Comparison of ENCODE assay signal across 9 cellular contexts in the genomic region with DNA sequence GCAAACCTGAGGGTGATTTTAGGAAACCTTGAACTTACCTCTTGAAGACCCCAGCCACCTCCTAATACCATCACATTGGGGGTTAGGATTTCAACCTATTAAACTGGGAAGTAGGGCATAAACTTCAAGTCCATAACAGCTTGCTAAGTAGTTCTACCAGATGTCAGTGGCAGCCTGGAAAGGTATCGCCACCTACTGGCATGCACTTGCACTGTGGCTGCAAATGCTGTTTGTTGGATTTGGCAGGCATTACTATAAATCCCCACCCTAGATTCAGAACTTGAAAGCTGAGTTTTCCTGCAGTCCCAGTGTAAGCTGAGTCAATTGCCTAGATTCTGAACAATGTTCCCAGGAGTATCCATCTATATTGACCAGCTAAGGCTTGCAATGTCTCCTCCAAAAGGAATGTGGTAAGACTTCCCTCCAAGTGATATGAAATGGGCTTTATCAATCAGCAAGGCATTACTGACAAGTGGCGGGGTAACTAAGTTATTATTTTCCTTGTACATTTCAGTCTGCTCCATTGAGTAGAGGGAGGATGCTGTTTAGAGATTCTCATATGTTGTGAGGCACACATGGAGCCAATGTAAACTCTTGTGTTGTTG.
DNase-seq lines count a peak whose midpoint lies in the region; ATAC-seq and TF ChIP-seq lines count a peak whose summit lies in the region.
"Had no signal": no experiment of that assay in that cellular context is flagged by ENCODE, and none has a peak within 500 bp of the region (broad histone marks: within the 10 kb centered on the region; RNA-seq: fewer than 3 reads in every experiment).

No MANE protein-coding gene starts in this region.

- no peak overlapping the region for H3K27ac ChIP-seq in H9 (ENCODE audit: insufficient read length, low read depth, low read length)
- H3K27ac ChIP-seq in fibroblast of lung (ENCODE audit: insufficient read depth, low read length), result no peak overlapping the region
- H3K27ac ChIP-seq: SK-N-MC had no signal

- H2AFZ ChIP-seq in H9 (ENCODE audit: low read length) (no peak overlapping the region), fibroblast of lung (ENCODE audit: low read length) (no peak overlapping the region)

- H3K4me2 ChIP-seq in H9 (ENCODE audit: insufficient read depth, insufficient read length, low read length), result no peak overlapping the region
- no peak overlapping the region for H3K4me2 ChIP-seq in fibroblast of lung (ENCODE audit: extremely low read depth, insufficient read depth, low read length)

- H3K4me3 Mint-ChIP-seq in H9, result no peak overlapping the region

- H4K8ac ChIP-seq in H9 (replicated peaks; ENCODE audit: insufficient read length, low read depth, low read length), result no peak overlapping the region

- no peaks in the 10 kb centered on the region for H4K20me1 ChIP-seq in H9 (ENCODE audit: control insufficient read depth, insufficient read depth, insufficient read length)
- no peaks in the 10 kb centered on the region for H4K20me1 ChIP-seq in fibroblast of lung (ENCODE audit: control insufficient read depth, extremely low read depth, insufficient read depth, low read length)

- no peaks in the 10 kb centered on the region for H3K27me3 Mint-ChIP-seq in H9 (ENCODE audit: low read depth)

- H4K91ac ChIP-seq in H9 (ENCODE audit: insufficient read length, low read depth, low read length), result no peak overlapping the region

- peaks cover 8 to 9% of the 10 kb centered on the region in 2 experiments for H3K4me1 Mint-ChIP-seq in H9

- no peaks in the 10 kb centered on the region for H3K36me3 Mint-ChIP-seq in H9 (ENCODE audit: insufficient read depth in 1 of 3, low read depth in 3 of 3)

- H3K4me3 ChIP-seq in fibroblast of lung (replicated peaks in 1 of 4; ENCODE audit: control extremely low read depth in 1 of 4, insufficient read depth in 1 of 4, low read depth in 3 of 4, low read length in 4 of 4), result no peak overlapping the region
- H3K4me3 ChIP-seq: SK-N-MC had no signal

- no peaks in the 10 kb centered on the region for H3K27me3 ChIP-seq in H9 (ENCODE audit: insufficient read depth, low read length)
- H3K27me3 ChIP-seq in fibroblast of lung (ENCODE audit: control insufficient read depth, insufficient read depth, low read length), result no peaks in the 10 kb centered on the region

- H3K4me1 ChIP-seq in H9 (ENCODE audit: insufficient read depth, low read length), result peaks cover 3% of the 10 kb centered on the region; the same call in 1 of the 2 replicates
- no peaks in the 10 kb centered on the region for H3K4me1 ChIP-seq in fibroblast of lung (ENCODE audit: control insufficient read depth, extremely low read depth, insufficient read depth, low read length)

- H3K23ac ChIP-seq in H9 (ENCODE audit: insufficient read length, low read depth, low read length), result no peak overlapping the region

- WGBS in H9 (ENCODE audit: extremely low coverage, insufficient read length, low lambda C conversion rate), result no CpG with 5 or more reads among the region's 2 CpGs

- no peak overlapping the region for H3K56ac ChIP-seq in H9 (ENCODE audit: insufficient read length, low read depth, low read length)

- ATAC-seq in GM18519 (IDR thresholded peaks at IDR 0.05; ENCODE audit: low FRiP score, unreplicated experiment) (no peak), HG03095 (IDR thresholded peaks at IDR 0.05; ENCODE audit: unreplicated experiment) (no peak)

- no peaks in the 10 kb centered on the region for H3K23me2 ChIP-seq in H9 (ENCODE audit: insufficient read length, low read depth, low read length, poor library complexity, severe bottlenecking)

- TF ChIP-seq CTCF in H9 (conservative IDR thresholded peaks at IDR 0.05), result peak; percentile 87
- peak; percentile 79 to 93 for TF ChIP-seq CTCF in fibroblast of lung (conservative IDR thresholded peaks at IDR 0.05 in 1 of 2, IDR thresholded peaks at IDR 0.05 in 1 of 2; ENCODE audit: low read depth in 1 of 2, low read length in 2 of 2)

- DNase-seq in COLO829 (ENCODE audit: low spot score) (peak; percentile 45), H9 (peak; percentile 65), NOMO-1 (lab: John Stamatoyannopoulos, UW; ENCODE audit: unreplicated experiment in 2 of 2) (peak; percentile 19 to 32), activated T-cell treated with anti-CD3 and anti-CD28 coated beads for 1 hour (ENCODE audit: low read depth) (peak; percentile 46), fibroblast of lung (ENCODE audit: low read depth in 2 of 2) (peak; percentile 71 to 86), occipital lobe (lab: John Stamatoyannopoulos, UW) (peak; percentile 43)

- H3K27ac Mint-ChIP-seq in H9, result no peak overlapping the region

- no peak overlapping the region for H2BK15ac ChIP-seq in H9 (ENCODE audit: low read depth, low read length)

- H2BK12ac ChIP-seq in H9 (ENCODE audit: insufficient read length, low read depth, low read length), result no peak overlapping the region

- H3K9ac ChIP-seq in H9 (ENCODE audit: extremely low read depth, insufficient read length, low read length) (no peak overlapping the region), fibroblast of lung (ENCODE audit: insufficient read depth, low read length) (no peak overlapping the region)

- H3K79me2 ChIP-seq in H9 (ENCODE audit: insufficient read depth, low read length) (no peaks in the 10 kb centered on the region), fibroblast of lung (ENCODE audit: control insufficient read depth, insufficient read depth, low read length) (no peaks in the 10 kb centered on the region)

- no peak overlapping the region for H3K18ac ChIP-seq in H9 (ENCODE audit: insufficient read length, low read depth, low read length)

- no peak overlapping the region for H2BK20ac ChIP-seq in H9 (ENCODE audit: low read depth, low read length, poor library complexity, severe bottlenecking)

- no peak overlapping the region for H3K14ac ChIP-seq in H9 (ENCODE audit: insufficient read depth, low read length)

- no peaks in the 10 kb centered on the region for H3K79me1 ChIP-seq in H9 (ENCODE audit: insufficient read depth, low read depth, low read length, poor library complexity, severe bottlenecking)

- no peak overlapping the region for H3K4ac ChIP-seq in H9 (ENCODE audit: low read depth, low read length)

- H3K9me3 Mint-ChIP-seq in H9, result peaks cover 0 to 2% of the 10 kb centered on the region in 2 experiments; a peak in 1 of 5 replicates

- no peak overlapping the region for H2AK5ac ChIP-seq in H9 (ENCODE audit: insufficient read length, low read length)

- no peak overlapping the region for H2BK120ac ChIP-seq in H9 (ENCODE audit: low read depth, low read length, poor library complexity, severe bottlenecking)

- H3K9me3 ChIP-seq in H9 (ENCODE audit: control insufficient read depth, low read depth, low read length) (no peaks in the 10 kb centered on the region), fibroblast of lung (ENCODE audit: control insufficient read depth, insufficient read depth, low read depth, low read length) (no peaks in the 10 kb centered on the region)

- H3T11ph ChIP-seq in H9 (ENCODE audit: low read length), result no peak overlapping the region

- no peak overlapping the region for H4K5ac ChIP-seq in H9 (ENCODE audit: insufficient read length, low read depth, low read length)

- H2BK5ac ChIP-seq in H9 (ENCODE audit: insufficient read length, low read length), result no peak overlapping the region

- H3K36me3 ChIP-seq in fibroblast of lung (ENCODE audit: control insufficient read depth, insufficient read depth, low read length), result no peaks in the 10 kb centered on the region

Comparison
In these comparisons a context has a peak if more than half of its experiments do, and no peak if none do; other contexts are left out.
1. DNase-seq: peak in every context shown above with its lines; median percentile 78 in fibroblast of lung; 65 in H9; 46 in activated T-cell treated with anti-CD3 and anti-CD28 coated beads for 1 hour; 45 in COLO829; 43 in occipital lobe; 26 in NOMO-1.